ENCODE assay signal across 12 cellular contexts in genomic region chr13:106530907-106531520, GRCh38. TPM values are rescaled to one million over a fixed set of nuclear protein-coding genes. Genes with fewer than 3 reads are reported as not detected.
DNase-seq lines count a peak whose midpoint lies in the region; ATAC-seq, FAIRE-seq and TF ChIP-seq lines count a peak whose summit lies in the region.
"Had no signal": no experiment of that assay in that cellular context is flagged by ENCODE, and none has a peak within 500 bp of the region (broad histone marks: within the 10 kb centered on the region; RNA-seq: fewer than 3 reads in every experiment).

No MANE protein-coding gene starts in this region.

- H3K27me3 ChIP-seq in psoas muscle (ENCODE audit: insufficient read depth in 3 of 3, low read length in 2 of 3), result no peaks in the 10 kb centered on the region

- DNase-seq in H54 (ENCODE audit: insufficient read length, low spot score) (no peak), astrocyte of the spinal cord (ENCODE audit: low read depth, low spot score) (peak; percentile 31), psoas muscle (no peak), middle frontal gyrus (ENCODE audit: extremely low spot score, low spot score) (no peak), OCI-M2 (lab: John Stamatoyannopoulos, UW; ENCODE audit: unreplicated experiment) (no peak), NCI-H748 treated with DMSO at 0.1 percent for 48 hours (lab: John Stamatoyannopoulos, UW) (no peak), SW480 (ENCODE audit: low spot score) (no peak)
- DNase-seq: activated gamma-delta T cell, NCI-H1694 had no signal

- no peak for ATAC-seq in psoas muscle

- FAIRE-seq in H54 (lab: Jason Lieb, UNC), result peak; percentile 33
- FAIRE-seq: endometrium had no signal

- peak overlapping the region; percentile 87 for H3K4me3 ChIP-seq in astrocyte of the spinal cord (ENCODE audit: low read depth, low read length)
- peak overlapping the region; percentile 1; the same call in 1 of the 2 replicates for H3K4me3 ChIP-seq in iPS-18c (ENCODE audit: insufficient read depth, low read depth, low read length)
- peak overlapping the region; percentile 75 for H3K4me3 ChIP-seq in psoas muscle

- H3K4me1 ChIP-seq in psoas muscle, result peaks cover 3% of the 10 kb centered on the region

- TF ChIP-seq CTCF in astrocyte of the spinal cord (IDR thresholded peaks at IDR 0.05; ENCODE audit: low read depth, low read length) (no peak), psoas muscle (IDR thresholded peaks at IDR 0.05) (no peak)

- no peak for TF ChIP-seq POLR2A in H54 (IDR thresholded peaks at IDR 0.05; ENCODE audit: low read depth, low read length)

- no peaks in the 10 kb centered on the region for H3K36me3 ChIP-seq in psoas muscle (ENCODE audit: insufficient read depth in 1 of 2, low read depth in 1 of 2)

- in situ Hi-C loops in astrocyte of the spinal cord (cut with HindIII; ENCODE audit: low sequenced_read_pairs), result no loop called here

- intact Hi-C loops in psoas muscle (cut with DNase I), result loop anchor here (5.0 to 10.0 kb wide), 5 partner anchors 386 to 1959 kb away; no protein-coding TSS in a partner anchor

- H3K9me3 ChIP-seq in iPS-18c (ENCODE audit: control insufficient read depth, insufficient read depth, low read length) (no peaks in the 10 kb centered on the region), psoas muscle (no peaks in the 10 kb centered on the region)

- 76 to 79% (median 78%) methylated on average over 8 of the region's 8 CpGs for whole genome bisulfite sequencing in psoas muscle, 3 donors

- H3K27ac ChIP-seq in psoas muscle, result no peak overlapping the region

RNA-seq across cellular contexts. Expression of gene EFNB2, which starts 4.4 kb away (rescaled TPM):
- 10 to 100 TPM in 1 of 4 donors, 1 to 10 TPM in 3; 6.6 to 10.8 (median 9.4) TPM for total RNA-seq in psoas muscle
- 1 to 10 TPM; 5.8 to 9.2 (median 6.7) TPM for polyA plus RNA-seq in psoas muscle
- polyA plus RNA-seq: CD14-positive monocyte had no signal

RNA-seq across cellular contexts. Expression of gene ARGLU1, which starts 36.9 kb away (rescaled TPM):
- total RNA-seq in psoas muscle, result 10 to 100 TPM; 23.2 to 34.2 (median 27.1) TPM
- 10 to 100 TPM; 23.6 to 43.5 (median 23.8) TPM for polyA plus RNA-seq in psoas muscle

Comparison
In these comparisons a context has a peak if more than half of its experiments do, and no peak if none do; other contexts are left out.
1. H3K4me3 ChIP-seq: peak in every context shown above with its lines; median percentile 87 in astrocyte of the spinal cord; 75 in psoas muscle; 1 in iPS-18c.